Comparison of ENCODE assay signal across 20 cellular contexts in the genomic region with DNA sequence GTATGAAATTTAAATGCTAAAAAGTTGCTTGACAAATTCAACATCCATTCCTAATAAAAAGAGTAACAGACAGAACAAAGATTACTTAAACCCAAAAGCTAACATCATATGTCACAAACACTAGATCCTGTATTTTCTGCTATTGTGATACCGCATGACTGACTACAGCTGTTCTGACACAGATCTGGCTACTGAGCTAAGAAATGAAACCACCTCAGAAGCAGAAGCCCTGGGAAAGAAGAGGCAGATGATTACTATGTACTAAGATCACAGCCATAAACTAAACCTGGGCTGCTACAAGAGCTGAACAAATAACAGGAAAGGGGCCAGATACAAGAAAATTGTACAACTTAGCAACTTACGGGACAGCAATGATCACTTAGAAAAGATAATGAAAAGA. TPM values are rescaled to one million over a fixed set of nuclear protein-coding genes. Genes with fewer than 3 reads are reported as not detected.
DNase-seq lines count a peak whose midpoint lies in the region; ATAC-seq and TF ChIP-seq lines count a peak whose summit lies in the region.
"Had no signal": no experiment of that assay in that cellular context is flagged by ENCODE, and none has a peak within 500 bp of the region (broad histone marks: within the 10 kb centered on the region; RNA-seq: fewer than 3 reads in every experiment).

No MANE protein-coding gene starts in this region.

- TF ChIP-seq CTCF in WTC11 (IDR thresholded peaks at IDR 0.05) (no peak), mesothelial cell of epicardium (IDR thresholded peaks at IDR 0.05; ENCODE audit: unreplicated experiment) (no peak)

- POLR2A ChIA-PET in activated naive CD8-positive, alpha-beta T cell treated with anti-CD3 and anti-CD28 coated beads, Interleukin-2, amount 10 ng/mL, durations not matched to agents 7 days and 5 days (lab: Charles Lee): interaction anchor here (1.5 kb wide), 1 partner anchor 9 kb away, joined by 4 read pairs; no protein-coding TSS in a partner anchor
- POLR2A ChIA-PET in WTC11 (lab: Charles Lee): no interaction called here

- no peak overlapping the region for H3K4me3 Mint-ChIP-seq in activated naive CD8-positive, alpha-beta T cell treated with anti-CD3 and anti-CD28 coated beads, Interleukin-2, amount 10 ng/mL, durations not matched to agents 7 days and 5 days
- H3K4me3 Mint-ChIP-seq in activated naive CD8-positive, alpha-beta T cell treated with anti-CD3 and anti-CD28 coated beads, Interleukin-2, amount 50 U/mL, for 24 hours: no peak overlapping the region
- H3K4me3 Mint-ChIP-seq in WTC11 (no peak overlapping the region), mesothelial cell of epicardium (no peak overlapping the region)
- H3K4me3 Mint-ChIP-seq: CD8-positive, alpha-beta memory T cell had no signal

- CTCF ChIA-PET in WTC11 (lab: Charles Lee): no interaction called here

- no peak for ATAC-seq in activated naive CD8-positive, alpha-beta T cell treated with anti-CD3 and anti-CD28 coated beads, Interleukin-2, amount 10 ng/mL, durations not matched to agents 7 days and 5 days (ENCODE audit: low read depth)
- ATAC-seq in activated naive CD8-positive, alpha-beta T cell treated with anti-CD3 and anti-CD28 coated beads, Interleukin-2, amount 50 U/mL, for 24 hours: no peak
- ATAC-seq in HG02852 (IDR thresholded peaks at IDR 0.05; ENCODE audit: unreplicated experiment) (peak; percentile 55), WTC11 (no peak), GM18870 (IDR thresholded peaks at IDR 0.05; ENCODE audit: unreplicated experiment) (no peak)

- no peaks in the 10 kb centered on the region for H3K27me3 Mint-ChIP-seq in activated naive CD8-positive, alpha-beta T cell treated with anti-CD3 and anti-CD28 coated beads, Interleukin-2, amount 10 ng/mL, durations not matched to agents 7 days and 5 days
- H3K27me3 Mint-ChIP-seq in activated naive CD8-positive, alpha-beta T cell treated with anti-CD3 and anti-CD28 coated beads, Interleukin-2, amount 50 U/mL, for 24 hours: no peaks in the 10 kb centered on the region
- H3K27me3 Mint-ChIP-seq in WTC11 (ENCODE audit: low read depth) (no peaks in the 10 kb centered on the region), mesothelial cell of epicardium (ENCODE audit: low read depth) (no peaks in the 10 kb centered on the region)
- H3K27me3 Mint-ChIP-seq: CD8-positive, alpha-beta memory T cell had no signal

- peak overlapping the region; percentile 9 for H3K27ac Mint-ChIP-seq in activated naive CD8-positive, alpha-beta T cell treated with anti-CD3 and anti-CD28 coated beads, Interleukin-2, amount 10 ng/mL, durations not matched to agents 7 days and 5 days
- H3K27ac Mint-ChIP-seq in activated naive CD8-positive, alpha-beta T cell treated with anti-CD3 and anti-CD28 coated beads, Interleukin-2, amount 50 U/mL, for 24 hours: no peak overlapping the region
- H3K27ac Mint-ChIP-seq in WTC11 (0 out of 2 replicates have a peak overlapping the region, but pooled peaks have one; percentile 5), mesothelial cell of epicardium (no peak overlapping the region)

- DNase-seq in activated naive CD8-positive, alpha-beta T cell treated with anti-CD3 and anti-CD28 coated beads, Interleukin-2, amount 10 ng/mL, durations not matched to agents 7 days and 5 days: no peak
- DNase-seq in activated naive CD8-positive, alpha-beta T cell treated with anti-CD3 and anti-CD28 coated beads, Interleukin-2, amount 50 U/mL, for 24 hours: no peak
- DNase-seq in WTC11 (ENCODE audit: low spot score) (no peak), NCI-H524 (lab: John Stamatoyannopoulos, UW) (no peak), mesothelial cell of epicardium (ENCODE audit: low spot score in 2 of 2, unreplicated experiment in 2 of 2) (no peak)
- DNase-seq: AML-193; C1 segment of cervical spinal cord; CD8-positive, alpha-beta memory T cell; KBM-7; NCI-H1092 treated with DMSO at 0.1 percent for 48 hours; NCI-H1436 treated with DMSO at 0.1 percent for 48 hours; NCI-H1930; NCI-H226; NCI-H510A treated with DMSO at 0.1 percent for 48 hours; NCI-H774; Right ventricle myocardium superior; T-helper 2 cell had no signal

- peaks cover 6% of the 10 kb centered on the region for H3K36me3 Mint-ChIP-seq in activated naive CD8-positive, alpha-beta T cell treated with anti-CD3 and anti-CD28 coated beads, Interleukin-2, amount 10 ng/mL, durations not matched to agents 7 days and 5 days
- H3K36me3 Mint-ChIP-seq in activated naive CD8-positive, alpha-beta T cell treated with anti-CD3 and anti-CD28 coated beads, Interleukin-2, amount 50 U/mL, for 24 hours (ENCODE audit: low read depth): peaks cover 34% of the 10 kb centered on the region
- peaks cover 20% of the 10 kb centered on the region for H3K36me3 Mint-ChIP-seq in WTC11
- H3K36me3 Mint-ChIP-seq in mesothelial cell of epicardium: peaks cover 10% of the 10 kb centered on the region

- peaks cover 11% of the 10 kb centered on the region for H3K4me1 Mint-ChIP-seq in activated naive CD8-positive, alpha-beta T cell treated with anti-CD3 and anti-CD28 coated beads, Interleukin-2, amount 10 ng/mL, durations not matched to agents 7 days and 5 days
- H3K4me1 Mint-ChIP-seq in activated naive CD8-positive, alpha-beta T cell treated with anti-CD3 and anti-CD28 coated beads, Interleukin-2, amount 50 U/mL, for 24 hours: peaks cover 7% of the 10 kb centered on the region
- no peaks in the 10 kb centered on the region for H3K4me1 Mint-ChIP-seq in WTC11
- no peaks in the 10 kb centered on the region for H3K4me1 Mint-ChIP-seq in mesothelial cell of epicardium

- H3K9me3 Mint-ChIP-seq in activated naive CD8-positive, alpha-beta T cell treated with anti-CD3 and anti-CD28 coated beads, Interleukin-2, amount 10 ng/mL, durations not matched to agents 7 days and 5 days: no peaks in the 10 kb centered on the region
- no peaks in the 10 kb centered on the region for H3K9me3 Mint-ChIP-seq in activated naive CD8-positive, alpha-beta T cell treated with anti-CD3 and anti-CD28 coated beads, Interleukin-2, amount 50 U/mL, for 24 hours
- H3K9me3 Mint-ChIP-seq in WTC11 (no peaks in the 10 kb centered on the region), mesothelial cell of epicardium (no peaks in the 10 kb centered on the region)
- H3K9me3 Mint-ChIP-seq: CD8-positive, alpha-beta memory T cell had no signal

TF ChIP-seq in WTC11, 78 proteins besides CTCF, POLR2A, EP300 and RAD21:
- TF ChIP-seq SMAD4 (CRISPR knock-in tag; IDR thresholded peaks at IDR 0.05): no peak
- TF ChIP-seq, protein P1, sequence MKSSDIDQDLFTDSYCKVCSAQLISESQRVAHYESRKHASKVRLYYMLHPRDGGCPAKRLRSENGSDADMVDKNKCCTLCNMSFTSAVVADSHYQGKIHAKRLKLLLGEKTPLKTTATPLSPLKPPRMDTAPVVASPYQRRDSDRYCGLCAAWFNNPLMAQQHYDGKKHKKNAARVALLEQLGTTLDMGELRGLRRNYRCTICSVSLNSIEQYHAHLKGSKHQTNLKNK (CRISPR knock-in tag; IDR thresholded peaks at IDR 0.05): no peak
- TF ChIP-seq, protein P2, sequence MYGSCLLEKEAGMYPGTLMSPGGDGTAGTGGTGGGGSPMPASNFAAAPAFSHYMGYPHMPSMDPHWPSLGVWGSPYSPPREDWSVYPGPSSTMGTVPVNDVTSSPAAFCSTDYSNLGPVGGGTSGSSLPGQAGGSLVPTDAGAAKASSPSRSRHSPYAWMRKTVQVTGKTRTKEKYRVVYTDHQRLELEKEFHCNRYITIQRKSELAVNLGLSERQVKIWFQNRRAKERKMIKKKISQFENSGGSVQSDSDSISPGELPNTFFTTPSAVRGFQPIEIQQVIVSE (CRISPR knock-in tag; IDR thresholded peaks at IDR 0.05; ENCODE audit: borderline replicate concordance): no peak
- no peak for TF ChIP-seq SMAD3 (CRISPR knock-in tag; IDR thresholded peaks at IDR 0.05; ENCODE audit: borderline replicate concordance)

RNA-seq across cellular contexts. Expression of a gene that starts 9.4 kb away (rescaled TPM):
- total RNA-seq in activated naive CD8-positive, alpha-beta T cell treated with anti-CD3 and anti-CD28 coated beads, Interleukin-2, amount 10 ng/mL, durations not matched to agents 7 days and 5 days: 10 to 100 TPM; 44.0 to 45.8 TPM
- total RNA-seq in WTC11 (2021) (45.0 to 66.7 TPM (median 47.7 TPM) in 3 replicates), mesothelial cell of epicardium (48.6 to 50.9 TPM (median 48.7 TPM) in 3 replicates)

RNA-seq across cellular contexts. Expression of a gene that starts 24.6 kb away (rescaled TPM):
- total RNA-seq in activated naive CD8-positive, alpha-beta T cell treated with anti-CD3 and anti-CD28 coated beads, Interleukin-2, amount 10 ng/mL, durations not matched to agents 7 days and 5 days: 100 to 1,000 TPM; 218 to 231 TPM
- total RNA-seq in WTC11 (2021): 113 to 128 TPM (median 119 TPM) in 3 replicates
- 109 to 119 TPM (median 115 TPM) in 3 replicates for total RNA-seq in mesothelial cell of epicardium

RNA-seq across cellular contexts. Expression of a gene that starts 53.5 kb away (rescaled TPM):
- under 1 TPM in 1 of 2 experiments, not detected in 1; 0.14 TPM for total RNA-seq in activated naive CD8-positive, alpha-beta T cell treated with anti-CD3 and anti-CD28 coated beads, Interleukin-2, amount 10 ng/mL, durations not matched to agents 7 days and 5 days
- total RNA-seq in WTC11 (2021) (18.2 to 19.9 TPM (median 19.7 TPM) in 3 replicates), mesothelial cell of epicardium (30.9 to 37.6 TPM (median 32.9 TPM) in 3 replicates)
- total RNA-seq: RPMI7951 had no signal

Comparison
In these comparisons a context has a peak if more than half of its experiments do, and no peak if none do; other contexts are left out.
1. H3K27ac Mint-ChIP-seq: peak in activated naive CD8-positive, alpha-beta T cell treated with anti-CD3 and anti-CD28 coated beads, Interleukin-2, amount 10 ng/mL, durations not matched to agents 7 days and 5 days (single experiment) and WTC11 (single experiment); none in activated naive CD8-positive, alpha-beta T cell treated with anti-CD3 and anti-CD28 coated beads, Interleukin-2, amount 50 U/mL, for 24 hours (single experiment) and mesothelial cell of epicardium (single experiment).
2. RNA of a gene that starts 53.5 kb away (total RNA-seq): 30.9 to 37.6 TPM in mesothelial cell of epicardium and 18.2 to 19.9 TPM in WTC11; 0.14 TPM in activated naive CD8-positive, alpha-beta T cell treated with anti-CD3 and anti-CD28 coated beads, Interleukin-2, amount 10 ng/mL, durations not matched to agents 7 days and 5 days; every median in the first group is over 10 times any median in the second.